Comparison of ENCODE assay signal across 16 cellular contexts in the genomic region with DNA sequence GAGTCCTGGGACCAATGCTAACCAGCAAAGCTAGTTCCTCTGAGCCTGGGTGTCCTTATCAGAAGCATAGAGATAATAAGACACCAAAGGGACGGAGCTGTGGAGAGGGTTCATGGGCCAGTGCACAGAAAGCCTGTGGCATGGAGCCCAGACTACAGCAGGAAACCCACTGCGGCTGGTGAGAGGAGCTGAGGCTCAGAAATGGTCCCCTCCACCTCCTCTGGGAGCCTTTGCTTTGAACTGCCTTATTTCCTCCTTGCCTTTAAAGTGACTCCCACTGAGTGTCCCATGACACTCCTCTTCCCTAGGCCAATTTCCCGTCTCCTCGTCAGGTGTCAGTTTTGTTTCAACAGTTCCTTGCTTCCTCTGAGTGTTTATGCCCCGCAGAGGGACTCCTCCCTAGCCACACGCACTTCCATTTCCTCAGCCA. TPM values are rescaled to one million over a fixed set of nuclear protein-coding genes. Genes with fewer than 3 reads are reported as not detected.
A peak's percentile ranks its signal among the peaks of the same experiment; 100 is the strongest.
DNase-seq lines count a peak whose midpoint lies in the region; ATAC-seq, FAIRE-seq and TF ChIP-seq lines count a peak whose summit lies in the region.
"Had no signal": no experiment of that assay in that cellular context is flagged by ENCODE, and none has a peak within 500 bp of the region (broad histone marks: within the 10 kb centered on the region; RNA-seq: fewer than 3 reads in every experiment).

No MANE protein-coding gene starts in this region.

- ATAC-seq in HepG2: no peak
- no peak for ATAC-seq in HG03108 (IDR thresholded peaks at IDR 0.05; ENCODE audit: unreplicated experiment)

- H3K4me1 Mint-ChIP-seq in dendritic cell treated with granulocyte-macrophage colony-stimulating factor and Interleukin-4, amounts not matched to agents 40 ng/mL and 50 ng/mL, for 4 days (ENCODE audit: low read depth): peaks cover 84% of the 10 kb centered on the region
- H3K4me1 Mint-ChIP-seq in chondrocyte (ENCODE audit: low read depth): peaks cover 9% of the 10 kb centered on the region
- H3K4me1 Mint-ChIP-seq: CD8-positive, alpha-beta memory T cell had no signal

- no TSS peak for BruUV-seq in HepG2 (replicated peaks; lab: Mats Ljungman, UMichigan)

- no peak for TF ChIP-seq RAD21 in HepG2 (CRISPR knock-in tag; IDR thresholded peaks at IDR 0.05)

- no peaks in the 10 kb centered on the region for H4K20me1 ChIP-seq in HepG2 (ENCODE audit: insufficient read depth, low read length)

- CTCF ChIA-PET in HepG2 (lab: Yijun Ruan, JAX; ENCODE audit: low intra/inter-chr PET ratio, low total read pairs): no interaction called here

- POLR2A ChIA-PET in HepG2 (lab: Yijun Ruan, JAX): interaction anchor here (0.6 to 2.8 kb wide), 13 partner anchors 9 to 81 kb away, joined by 3 to 100 read pairs (median 7); partner anchors contain the start of gene SLCO2B1

- H2AFZ ChIP-seq in HepG2 (ENCODE audit: low read length): no peak overlapping the region

- H3K9me3 ChIP-seq in HepG2 (ENCODE audit: low read length) (no peaks in the 10 kb centered on the region), subcutaneous abdominal adipose tissue (ENCODE audit: control insufficient read depth in 5 of 5, low read length in 5 of 5) (peaks cover 0 to 4% (median 0%) of the 10 kb centered on the region in 5 donors), ascending aorta (no peaks in the 10 kb centered on the region)
- H3K9me3 ChIP-seq: SK-N-SH had no signal

- peak overlapping the region; percentile 33 for H3K4me3 Mint-ChIP-seq in dendritic cell treated with granulocyte-macrophage colony-stimulating factor and Interleukin-4, amounts not matched to agents 40 ng/mL and 50 ng/mL, for 4 days
- H3K4me3 Mint-ChIP-seq in chondrocyte (ENCODE audit: unreplicated experiment): no peak overlapping the region
- H3K4me3 Mint-ChIP-seq: CD8-positive, alpha-beta memory T cell had no signal

- intact Hi-C loops in dendritic cell treated with granulocyte-macrophage colony-stimulating factor and Interleukin-4, amounts not matched to agents 40 ng/mL and 50 ng/mL, for 4 days (cut with micrococcal nuclease): no loop called here
- intact Hi-C loops in HepG2 (cut with micrococcal nuclease; ENCODE audit: unreplicated experiment): no loop called here
- intact Hi-C loops in ascending aorta (cut with DNase I): no loop called here

- DNase-seq in KBM-7 (peak; percentile 71), HepG2 (ENCODE audit: low spot score) (no peak), NCI-H1694 (lab: John Stamatoyannopoulos, UW) (no peak), ascending aorta (ENCODE audit: low spot score in 2 of 2) (no peak), chondrocyte (ENCODE audit: low spot score) (no peak)
- DNase-seq: anterior cingulate cortex; CD8-positive, alpha-beta memory T cell; hippocampal formation; NCI-H2081 treated with DMSO at 0.1 percent for 48 hours; SK-N-SH; stimulated activated CD4-positive, alpha-beta T cell treated with anti-CD3 and anti-CD28 coated beads, Interleukin-4, amount 100 ng/mL, for 24 hours; stimulated activated naive CD4-positive, alpha-beta T cell had no signal

- H3K4me2 ChIP-seq in HepG2 (ENCODE audit: low read depth, low read length): peak overlapping the region; percentile 80
- H3K4me2 ChIP-seq: KMS-11, SK-N-SH had no signal

- peaks cover 100% of the 10 kb centered on the region for H3K4me1 ChIP-seq in HepG2 (ENCODE audit: insufficient read depth, low read length)
- peaks cover 0 to 58% (median 20%) of the 10 kb centered on the region in 5 donors for H3K4me1 ChIP-seq in subcutaneous abdominal adipose tissue (ENCODE audit: control insufficient read depth in 5 of 5, insufficient read depth in 5 of 5, low read length in 5 of 5)
- no peaks in the 10 kb centered on the region for H3K4me1 ChIP-seq in ascending aorta

- H3K36me3 ChIP-seq in HepG2 (replicated peaks in 1 of 2; ENCODE audit: control insufficient read depth in 1 of 2, insufficient read depth in 2 of 2, low read length in 2 of 2) (no peaks in the 10 kb centered on the region), subcutaneous abdominal adipose tissue (ENCODE audit: control insufficient read depth in 5 of 5, insufficient read depth in 5 of 5, low read length in 5 of 5) (peaks cover 0 to 18% (median 0%) of the 10 kb centered on the region in 5 donors), ascending aorta (no peaks in the 10 kb centered on the region)

- H3K4me3 ChIP-seq in HepG2 (replicated peaks in 1 of 3; ENCODE audit: insufficient read depth in 1 of 3, low read depth in 2 of 3, low read length in 3 of 3): peak overlapping the region; percentile 2 to 61 (median 15); a peak in 2 of 6 replicates
- no peak overlapping the region for H3K4me3 ChIP-seq in subcutaneous abdominal adipose tissue (ENCODE audit: low read depth in 1 of 5, low read length in 5 of 5)
- no peak overlapping the region for H3K4me3 ChIP-seq in ascending aorta

- H3K9me3 Mint-ChIP-seq in dendritic cell treated with granulocyte-macrophage colony-stimulating factor and Interleukin-4, amounts not matched to agents 40 ng/mL and 50 ng/mL, for 4 days: no peaks in the 10 kb centered on the region
- peaks cover 11% of the 10 kb centered on the region for H3K9me3 Mint-ChIP-seq in chondrocyte (ENCODE audit: low read depth)

- no peak for TF ChIP-seq POLR2A in HepG2 (IDR thresholded peaks at IDR 0.05; ENCODE audit: insufficient read depth in 1 of 2, low read depth in 2 of 2, low read length in 2 of 2)

- TF ChIP-seq EP300 in HepG2 (IDR thresholded peaks at IDR 0.05; ENCODE audit: low read depth in 2 of 2, low read length in 2 of 2): no peak
- TF ChIP-seq EP300 in HepG2 (CRISPR knock-in tag; IDR thresholded peaks at IDR 0.05; ENCODE audit: borderline replicate concordance): no peak

- no peak for FAIRE-seq in HepG2 (lab: Jason Lieb, UNC)

- peaks cover 9% of the 10 kb centered on the region for H3K27me3 Mint-ChIP-seq in dendritic cell treated with granulocyte-macrophage colony-stimulating factor and Interleukin-4, amounts not matched to agents 40 ng/mL and 50 ng/mL, for 4 days
- H3K27me3 Mint-ChIP-seq in chondrocyte (ENCODE audit: low read depth): peaks cover 11% of the 10 kb centered on the region

- no peak for TF ChIP-seq CTCF in HepG2 (CRISPR knock-in tag; IDR thresholded peaks at IDR 0.05)
- TF ChIP-seq CTCF in ascending aorta (IDR thresholded peaks at IDR 0.05): no peak
- no peak for TF ChIP-seq CTCF in chondrocyte (IDR thresholded peaks at IDR 0.05)

- peaks cover 100% of the 10 kb centered on the region for H3K36me3 Mint-ChIP-seq in dendritic cell treated with granulocyte-macrophage colony-stimulating factor and Interleukin-4, amounts not matched to agents 40 ng/mL and 50 ng/mL, for 4 days (ENCODE audit: low read depth)
- H3K36me3 Mint-ChIP-seq in chondrocyte (ENCODE audit: low read depth): peaks cover 3% of the 10 kb centered on the region
- H3K36me3 Mint-ChIP-seq: CD8-positive, alpha-beta memory T cell had no signal

- H3K9ac ChIP-seq in HepG2 (ENCODE audit: insufficient read depth, low read depth, low read length) (peak overlapping the region; percentile 67), subcutaneous abdominal adipose tissue (ENCODE audit: low read length in 5 of 5) (no peak overlapping the region)
- H3K9ac ChIP-seq: KMS-11, SK-N-SH had no signal

- H3K27ac ChIP-seq in HepG2 (ENCODE audit: extremely low read length, insufficient read depth, low read length): peak overlapping the region; percentile 89
- H3K27ac ChIP-seq in subcutaneous abdominal adipose tissue (ENCODE audit: low read depth, low read length): peak overlapping the region; percentile 54
- H3K27ac ChIP-seq in ascending aorta: peak overlapping the region in 1 of 2 donors; percentile 18
- H3K27ac ChIP-seq: KMS-11 had no signal

- WGBS in HepG2 (ENCODE audit: low lambda C conversion rate): 82% methylated on average over 6 of the region's 6 CpGs

- in situ Hi-C loops in KBM-7 (cut with MboI; ENCODE audit: low pct_unique_long_range_greater_than_20kb, low sequenced_read_pairs) (no loop called here), HepG2 (cut with HindIII; ENCODE audit: extremely low pct_ligation_motif_present, low pct_unique_long_range_greater_than_20kb) (no loop called here)

- H3K27me3 ChIP-seq in HepG2 (ENCODE audit: control insufficient read depth in 1 of 2, insufficient read depth in 2 of 2, low read length in 2 of 2) (no peaks in the 10 kb centered on the region), subcutaneous abdominal adipose tissue (ENCODE audit: control insufficient read depth in 5 of 5, insufficient read depth in 4 of 5, low read length in 5 of 5) (no peaks in the 10 kb centered on the region), ascending aorta (no peaks in the 10 kb centered on the region)

- H3K79me2 ChIP-seq in HepG2 (ENCODE audit: insufficient read depth, low read length): peaks cover 13% of the 10 kb centered on the region

- peak overlapping the region; percentile 63 for H3K27ac Mint-ChIP-seq in dendritic cell treated with granulocyte-macrophage colony-stimulating factor and Interleukin-4, amounts not matched to agents 40 ng/mL and 50 ng/mL, for 4 days
- H3K27ac Mint-ChIP-seq in chondrocyte (ENCODE audit: unreplicated experiment): no peak overlapping the region
- H3K27ac Mint-ChIP-seq: CD8-positive, alpha-beta memory T cell had no signal

TF ChIP-seq in HepG2, 621 proteins besides CTCF, POLR2A, EP300 and RAD21 (continues in another document):
- TF ChIP-seq RAD51 (IDR thresholded peaks at IDR 0.05; ENCODE audit: borderline replicate concordance): no peak

RNA-seq across cellular contexts. Expression of gene SLCO2B1, which starts 9.4 kb away (rescaled TPM):
- total RNA-seq in HepG2 (2016; rRNA removed; fragmentation: Illumina TruSeq; extraction: Trizol) (7.6 and 15.3 TPM in 2 replicates), ascending aorta (403 TPM), chondrocyte (6.0 to 19.5 TPM (median 19.2 TPM) in 3 replicates)
- 3.0 and 3.2 TPM in 2 replicates for total RNA-seq in HepG2 (2016; cell fraction: cytosol; rRNA removed; fragmentation: Illumina TruSeq; extraction: Trizol; ENCODE audit: low read depth)
- 6.7 and 16.4 TPM in 2 replicates for total RNA-seq in HepG2 (2016; cell fraction: insoluble cytoplasmic fraction; rRNA removed; fragmentation: Illumina TruSeq; extraction: Trizol)
- total RNA-seq in HepG2 (2016; cell fraction: membrane; rRNA removed; fragmentation: Illumina TruSeq; extraction: Trizol): 6.2 TPM in 2 replicates
- total RNA-seq in HepG2 (2016; cell fraction: nucleus; rRNA removed; fragmentation: Illumina TruSeq; extraction: Trizol): 24.2 and 24.5 TPM in 2 replicates
- polyA plus RNA-seq in HepG2 (2011; rRNA removed): 19.8 and 29.6 TPM in 2 replicates
- 15.0 and 15.3 TPM in 2 replicates for polyA plus RNA-seq in HepG2 (2011; cell fraction: cytosol; rRNA removed)
- polyA plus RNA-seq in HepG2 (2011; cell fraction: nucleus; rRNA removed): 80.8 and 94.5 TPM in 2 replicates
- polyA plus RNA-seq in HepG2 (2012): 21.7 and 35.0 TPM in 2 replicates
- 0.64 and 1.2 TPM in 2 replicates for polyA plus RNA-seq in HepG2 (2016; cell fraction: cytosol; fragmentation: Illumina TruSeq; extraction: Trizol; ENCODE audit: low read depth)
- polyA plus RNA-seq in HepG2 (2016; cell fraction: insoluble cytoplasmic fraction; fragmentation: Illumina TruSeq; extraction: Trizol; ENCODE audit: low read depth): 4.1 and 5.6 TPM in 2 replicates
- 2.4 and 2.9 TPM in 2 replicates for polyA plus RNA-seq in HepG2 (2016; cell fraction: membrane; fragmentation: Illumina TruSeq; extraction: Trizol; ENCODE audit: low read depth)
- polyA plus RNA-seq in HepG2 (2016; cell fraction: nucleus; fragmentation: Illumina TruSeq; extraction: Trizol; ENCODE audit: insufficient read depth, low read depth): 31.9 and 32.0 TPM in 2 replicates
- 0.09 and 55.4 TPM in 2 replicates for polyA minus RNA-seq in HepG2 (2011; rRNA and poly(A)+ RNA removed; ENCODE audit: low replicate concordance)
- polyA minus RNA-seq in HepG2 (2011; cell fraction: cytosol; rRNA and poly(A)+ RNA removed): 11.1 and 12.3 TPM in 2 replicates
- polyA minus RNA-seq in HepG2 (2011; cell fraction: nucleus; rRNA and poly(A)+ RNA removed): 33.2 and 42.0 TPM in 2 replicates
- polyA plus RNA-seq: CD8-positive, alpha-beta memory T cell had no signal

Comparison
In these comparisons a context has a peak if more than half of its experiments do, and no peak if none do; other contexts are left out.
1. H3K4me3 ChIP-seq: peak in HepG2 (3 of 3); none in subcutaneous abdominal adipose tissue (0 of 5) and ascending aorta (0 of 2).
2. RNA of gene SLCO2B1, which starts 9.4 kb away (total RNA-seq): 403 TPM in ascending aorta (single experiment); 6.0 to 19.5 TPM in chondrocyte and 3.0 to 24.5 TPM in HepG2; every median in the first group is over 10 times any median in the second.